In genomic region chr5:154575869-154576806, GRCh38 we compare ENCODE assay signal across 8 cellular contexts.
A peak's percentile ranks its signal among the peaks of the same experiment; 100 is the strongest.
DNase-seq lines count a peak whose midpoint lies in the region; ATAC-seq, FAIRE-seq and TF ChIP-seq lines count a peak whose summit lies in the region.

No MANE protein-coding gene starts in this region.

- H3F3A ChIP-seq in SU-DHL-6 (ENCODE audit: insufficient read depth) = no peaks in the 10 kb centered on the region

- H3K9me3 ChIP-seq in BLaER1 (no peaks in the 10 kb centered on the region), SU-DHL-6 (ENCODE audit: insufficient read depth, low read length) (no peaks in the 10 kb centered on the region), ascending aorta (no peaks in the 10 kb centered on the region)
- no peaks in the 10 kb centered on the region for H3K9me3 ChIP-seq in CD8-positive, alpha-beta memory T cell (ENCODE audit: low read length)

- POLR2A ChIA-PET in CD8-positive, alpha-beta memory T cell (lab: Charles Lee) = no interaction called here

- ATAC-seq in HG03064 (IDR thresholded peaks at IDR 0.05; ENCODE audit: low read depth, unreplicated experiment) = peak; percentile 86

- H3K27me3 Mint-ChIP-seq in CD8-positive, alpha-beta memory T cell = peaks cover 9 to 37% of the 10 kb centered on the region in 2 donors

- peak; percentile 93 for FAIRE-seq in GM19239 (lab: Jason Lieb, UNC)

- H4K20me1 ChIP-seq in BLaER1 (no peaks in the 10 kb centered on the region), SU-DHL-6 (ENCODE audit: low read depth, low read length) (no peaks in the 10 kb centered on the region)

- no peaks in the 10 kb centered on the region for H3K36me3 Mint-ChIP-seq in CD8-positive, alpha-beta memory T cell

- CTCF ChIA-PET in CD8-positive, alpha-beta memory T cell (lab: Charles Lee) = interaction anchor here (1.4 kb wide), 1 partner anchor 12 kb away, joined by 3 read pairs; no protein-coding TSS in a partner anchor

- H3K4me3 ChIP-seq in BLaER1 (no peak overlapping the region), SU-DHL-6 (ENCODE audit: insufficient read depth, low read length, poor library complexity, severe bottlenecking) (no peak overlapping the region), ascending aorta (no peak overlapping the region)
- no peak overlapping the region for H3K4me3 ChIP-seq in CD8-positive, alpha-beta memory T cell (ENCODE audit: low read length)

- no peaks in the 10 kb centered on the region for H3K79me2 ChIP-seq in SU-DHL-6 (ENCODE audit: insufficient read depth, low read length)

- H3K9ac ChIP-seq in BLaER1 (no peak overlapping the region), SU-DHL-6 (ENCODE audit: low read length) (no peak overlapping the region)

- H3K4me1 ChIP-seq in BLaER1 = peaks cover 13% of the 10 kb centered on the region
- no peaks in the 10 kb centered on the region for H3K4me1 ChIP-seq in CD8-positive, alpha-beta memory T cell (ENCODE audit: insufficient read depth, low read length)
- H3K4me1 ChIP-seq in ascending aorta = no peaks in the 10 kb centered on the region

- H3K27ac ChIP-seq in BLaER1 (no peak overlapping the region), SU-DHL-6 (ENCODE audit: low read depth, low read length) (no peak overlapping the region), ascending aorta (no peak overlapping the region)
- H3K27ac ChIP-seq in CD8-positive, alpha-beta memory T cell (ENCODE audit: low read depth, low read length) = no peak overlapping the region

- H3K4me3 Mint-ChIP-seq in CD8-positive, alpha-beta memory T cell = no peak overlapping the region

- peaks cover 1 to 4% (median 4%) of the 10 kb centered on the region in 3 donors for H3K4me1 Mint-ChIP-seq in CD8-positive, alpha-beta memory T cell

- TF ChIP-seq CTCF in SU-DHL-6 (IDR thresholded peaks at IDR 0.05; ENCODE audit: insufficient read depth, low read length, poor library complexity, severe bottlenecking) = peak; percentile 33
- TF ChIP-seq CTCF in ascending aorta (IDR thresholded peaks at IDR 0.05) = no peak

- no peak overlapping the region for H3K27ac Mint-ChIP-seq in CD8-positive, alpha-beta memory T cell

- peak; percentile 46 for DNase-seq in GM19239 (ENCODE audit: insufficient read length, low spot score)
- DNase-seq in CD8-positive, alpha-beta memory T cell = no peak
- no peak for DNase-seq in DMS79 (lab: John Stamatoyannopoulos, UW)
- DNase-seq in cortex of kidney (lab: John Stamatoyannopoulos, UW) = no peak
- no peak for DNase-seq in ascending aorta (ENCODE audit: low spot score in 2 of 2)

- intact Hi-C loops in ascending aorta (cut with DNase I) = no loop called here

- H3K36me3 ChIP-seq in BLaER1 = no peaks in the 10 kb centered on the region
- no peaks in the 10 kb centered on the region for H3K36me3 ChIP-seq in SU-DHL-6 (ENCODE audit: low read length)
- no peaks in the 10 kb centered on the region for H3K36me3 ChIP-seq in CD8-positive, alpha-beta memory T cell (ENCODE audit: insufficient read depth, low read length)
- no peaks in the 10 kb centered on the region for H3K36me3 ChIP-seq in ascending aorta

- H3K9me2 ChIP-seq in SU-DHL-6 (replicated peaks; ENCODE audit: insufficient read depth, low read length) = no peaks in the 10 kb centered on the region

- peak overlapping the region; percentile 33 for H3K4me2 ChIP-seq in BLaER1
- H3K4me2 ChIP-seq in SU-DHL-6 (ENCODE audit: low read depth, low read length, poor library complexity, severe bottlenecking) = no peak overlapping the region

- no peak overlapping the region for H2AFZ ChIP-seq in SU-DHL-6 (ENCODE audit: low read depth, low read length, severe bottlenecking)

- H3K9me3 Mint-ChIP-seq in CD8-positive, alpha-beta memory T cell = no peaks in the 10 kb centered on the region

- H3K27me3 ChIP-seq in BLaER1 (no peaks in the 10 kb centered on the region), SU-DHL-6 (ENCODE audit: low read length) (no peaks in the 10 kb centered on the region), ascending aorta (no peaks in the 10 kb centered on the region)
- H3K27me3 ChIP-seq in CD8-positive, alpha-beta memory T cell (ENCODE audit: insufficient read depth, low read length, poor library complexity, severe bottlenecking) = peaks cover 6% of the 10 kb centered on the region
